ENCODE assay signal across 10 cellular contexts in genomic region chr11:75346912-75347647, GRCh38. TPM values are rescaled to one million over a fixed set of nuclear protein-coding genes. Genes with fewer than 3 reads are reported as not detected.
DNase-seq lines count a peak whose midpoint lies in the region; ATAC-seq, FAIRE-seq and TF ChIP-seq lines count a peak whose summit lies in the region.
"Had no signal": no experiment of that assay in that cellular context is flagged by ENCODE, and none has a peak within 500 bp of the region (broad histone marks: within the 10 kb centered on the region; RNA-seq: fewer than 3 reads in every experiment).

No MANE protein-coding gene starts in this region.

- no peak overlapping the region for H2AFZ ChIP-seq in HepG2 (ENCODE audit: low read length)

- TF ChIP-seq POLR2A in HepG2 (IDR thresholded peaks at IDR 0.05; ENCODE audit: insufficient read depth in 1 of 2, low read depth in 2 of 2, low read length in 2 of 2) (no peak), transverse colon (IDR thresholded peaks at IDR 0.05) (no peak), GM18505 (IDR thresholded peaks at IDR 0.05; ENCODE audit: borderline replicate concordance, extremely low read depth, insufficient read depth, insufficient read length) (no peak)

- POLR2A ChIA-PET in activated CD4-positive, alpha-beta memory T cell treated with anti-CD3 and anti-CD28 coated beads for 36 hours (lab: Charles Lee): no interaction called here
- POLR2A ChIA-PET in activated CD4-positive, alpha-beta memory T cell treated with anti-CD3 and anti-CD28 coated beads, Interleukin-2, amount 10 ng/mL, durations not matched to agents 7 days and 5 days (lab: Charles Lee): no interaction called here
- POLR2A ChIA-PET in HepG2 (lab: Yijun Ruan, JAX): no interaction called here

- H3K36me3 Mint-ChIP-seq in activated CD4-positive, alpha-beta memory T cell treated with anti-CD3 and anti-CD28 coated beads for 36 hours: no peaks in the 10 kb centered on the region
- no peaks in the 10 kb centered on the region for H3K36me3 Mint-ChIP-seq in activated CD4-positive, alpha-beta memory T cell treated with anti-CD3 and anti-CD28 coated beads, Interleukin-2, amount 10 ng/mL, durations not matched to agents 7 days and 5 days (ENCODE audit: low read depth)
- H3K36me3 Mint-ChIP-seq in brain: no peaks in the 10 kb centered on the region

- TF ChIP-seq EP300 in HepG2 (IDR thresholded peaks at IDR 0.05; ENCODE audit: low read depth in 2 of 2, low read length in 2 of 2) (no peak), HepG2 (CRISPR knock-in tag; IDR thresholded peaks at IDR 0.05; ENCODE audit: borderline replicate concordance) (no peak), transverse colon (IDR thresholded peaks at IDR 0.05; ENCODE audit: low read depth) (no peak)

- H3K36me3 ChIP-seq in HepG2 (replicated peaks in 1 of 2; ENCODE audit: control insufficient read depth in 1 of 2, insufficient read depth in 2 of 2, low read length in 2 of 2) (0 out of 5 replicates have a peak, but pooled peaks cover 0 to 2% of the 10 kb centered on the region in 2 experiments), transverse colon (no peaks in the 10 kb centered on the region)

- H3K4me2 ChIP-seq in HepG2 (ENCODE audit: low read depth, low read length): 0 out of 2 replicates have a peak overlapping the region, but pooled peaks have one; percentile 99
- H3K4me2 ChIP-seq: KMS-11 had no signal

- H3K4me1 Mint-ChIP-seq in activated CD4-positive, alpha-beta memory T cell treated with anti-CD3 and anti-CD28 coated beads for 36 hours (ENCODE audit: low read depth): peaks cover 59% of the 10 kb centered on the region
- H3K4me1 Mint-ChIP-seq in activated CD4-positive, alpha-beta memory T cell treated with anti-CD3 and anti-CD28 coated beads, Interleukin-2, amount 10 ng/mL, durations not matched to agents 7 days and 5 days: peaks cover 44% of the 10 kb centered on the region
- H3K4me1 Mint-ChIP-seq in brain: peaks cover 86% of the 10 kb centered on the region

- H3K27ac ChIP-seq in HepG2 (ENCODE audit: extremely low read length, insufficient read depth, low read length): no peak overlapping the region
- H3K27ac ChIP-seq in transverse colon: peak overlapping the region; percentile 91 to 97 (median 94)
- H3K27ac ChIP-seq: KMS-11 had no signal

- H3K27me3 ChIP-seq in HepG2 (ENCODE audit: control insufficient read depth in 1 of 2, insufficient read depth in 2 of 2, low read length in 2 of 2): no peaks in the 10 kb centered on the region
- H3K27me3 ChIP-seq in transverse colon: no peaks in the 10 kb centered on the region

- no peak for FAIRE-seq in HepG2 (lab: Jason Lieb, UNC)

- 0 out of 2 replicates have a peak overlapping the region, but pooled peaks have one; percentile 9 for H3K9ac ChIP-seq in HepG2 (ENCODE audit: insufficient read depth, low read depth, low read length)
- H3K9ac ChIP-seq: KMS-11 had no signal

- peak overlapping the region; percentile 3 for H3K27ac Mint-ChIP-seq in activated CD4-positive, alpha-beta memory T cell treated with anti-CD3 and anti-CD28 coated beads for 36 hours
- no peak overlapping the region for H3K27ac Mint-ChIP-seq in activated CD4-positive, alpha-beta memory T cell treated with anti-CD3 and anti-CD28 coated beads, Interleukin-2, amount 10 ng/mL, durations not matched to agents 7 days and 5 days
- peak overlapping the region in 3 of 5 experiments; percentile 20 to 72 (median 61) for H3K27ac Mint-ChIP-seq in brain

- no peak overlapping the region for H3K4me3 ChIP-seq in HepG2 (replicated peaks in 1 of 3; ENCODE audit: insufficient read depth in 1 of 3, low read depth in 2 of 3, low read length in 3 of 3)
- no peak overlapping the region for H3K4me3 ChIP-seq in transverse colon

- CTCF ChIA-PET in activated CD4-positive, alpha-beta memory T cell treated with anti-CD3 and anti-CD28 coated beads for 36 hours (lab: Charles Lee): no interaction called here
- CTCF ChIA-PET in activated CD4-positive, alpha-beta memory T cell treated with anti-CD3 and anti-CD28 coated beads, Interleukin-2, amount 10 ng/mL, durations not matched to agents 7 days and 5 days (lab: Charles Lee): interaction anchor here (0.5 kb wide), 1 partner anchor 23 kb away, joined by 3 read pairs; no protein-coding TSS in a partner anchor
- CTCF ChIA-PET in HepG2 (lab: Yijun Ruan, JAX; ENCODE audit: low intra/inter-chr PET ratio, low total read pairs): no interaction called here

- DNase-seq in activated CD4-positive, alpha-beta memory T cell treated with anti-CD3 and anti-CD28 coated beads for 36 hours: no peak
- no peak for DNase-seq in activated CD4-positive, alpha-beta memory T cell treated with anti-CD3 and anti-CD28 coated beads, Interleukin-2, amount 10 ng/mL, durations not matched to agents 7 days and 5 days
- DNase-seq in HepG2 (ENCODE audit: low spot score) (no peak), transverse colon (no peak), GOT3 (lab: John Stamatoyannopoulos, UW) (no peak)

- BruUV-seq in HepG2 (replicated peaks; lab: Mats Ljungman, UMichigan): no TSS peak

- 87% methylated on average over 11 of the region's 11 CpGs for WGBS in HepG2 (ENCODE audit: low lambda C conversion rate)
- 68% methylated on average over 11 of the region's 11 CpGs; no CpG with 5 or more reads in 1 of the 2 donors for WGBS in transverse colon (ENCODE audit: low coverage in 1 of 2), 2 donors

- TF ChIP-seq RAD21 in HepG2 (CRISPR knock-in tag; IDR thresholded peaks at IDR 0.05): no peak

- peaks cover 56% of the 10 kb centered on the region; the same call in 1 of the 2 replicates for H4K20me1 ChIP-seq in HepG2 (ENCODE audit: insufficient read depth, low read length)

- intact Hi-C loops in activated CD4-positive, alpha-beta memory T cell treated with anti-CD3 and anti-CD28 coated beads for 36 hours (cut with micrococcal nuclease): no loop called here
- intact Hi-C loops in HepG2 (cut with micrococcal nuclease; ENCODE audit: unreplicated experiment): no loop called here
- intact Hi-C loops in transverse colon (cut with DNase I; ENCODE audit: low total_unique reads): no loop called here

- no peaks in the 10 kb centered on the region for H3K27me3 Mint-ChIP-seq in activated CD4-positive, alpha-beta memory T cell treated with anti-CD3 and anti-CD28 coated beads for 36 hours
- no peaks in the 10 kb centered on the region for H3K27me3 Mint-ChIP-seq in activated CD4-positive, alpha-beta memory T cell treated with anti-CD3 and anti-CD28 coated beads, Interleukin-2, amount 10 ng/mL, durations not matched to agents 7 days and 5 days
- H3K27me3 Mint-ChIP-seq in brain: peaks cover 4% of the 10 kb centered on the region

- in situ Hi-C loops in HepG2 (cut with HindIII; ENCODE audit: extremely low pct_ligation_motif_present, low pct_unique_long_range_greater_than_20kb): no loop called here
- in situ Hi-C loops in transverse colon (cut with MboI; ENCODE audit: low pct_ligation_motif_present in 1 of 4, low pct_unique_long_range_greater_than_20kb in 1 of 4, low sequenced_read_pairs in 3 of 4): no loop called here

- no peak for ATAC-seq in HepG2
- no peak for ATAC-seq in HG03097 (IDR thresholded peaks at IDR 0.05; ENCODE audit: low FRiP score, unreplicated experiment)
- no peak for ATAC-seq in GM18505 (IDR thresholded peaks at IDR 0.05; ENCODE audit: unreplicated experiment)

- no peaks in the 10 kb centered on the region for H3K9me3 ChIP-seq in HepG2 (ENCODE audit: low read length)
- no peaks in the 10 kb centered on the region for H3K9me3 ChIP-seq in transverse colon

- no peaks in the 10 kb centered on the region for H3K9me3 Mint-ChIP-seq in activated CD4-positive, alpha-beta memory T cell treated with anti-CD3 and anti-CD28 coated beads for 36 hours
- no peaks in the 10 kb centered on the region for H3K9me3 Mint-ChIP-seq in activated CD4-positive, alpha-beta memory T cell treated with anti-CD3 and anti-CD28 coated beads, Interleukin-2, amount 10 ng/mL, durations not matched to agents 7 days and 5 days
- peaks cover 0 to 3% (median 0%) of the 10 kb centered on the region in 5 experiments for H3K9me3 Mint-ChIP-seq in brain

- H3K4me1 ChIP-seq in HepG2 (ENCODE audit: insufficient read depth, low read length) (peaks cover 92% of the 10 kb centered on the region), transverse colon (peaks cover 68 to 88% (median 85%) of the 10 kb centered on the region in 4 donors)

- TF ChIP-seq CTCF in brain (conservative IDR thresholded peaks at IDR 0.05) (no peak), HepG2 (CRISPR knock-in tag; IDR thresholded peaks at IDR 0.05) (no peak), transverse colon (IDR thresholded peaks at IDR 0.05) (no peak)

- peaks cover 68% of the 10 kb centered on the region for H3K79me2 ChIP-seq in HepG2 (ENCODE audit: insufficient read depth, low read length)

- H3K4me3 Mint-ChIP-seq in activated CD4-positive, alpha-beta memory T cell treated with anti-CD3 and anti-CD28 coated beads for 36 hours: no peak overlapping the region
- no peak overlapping the region for H3K4me3 Mint-ChIP-seq in activated CD4-positive, alpha-beta memory T cell treated with anti-CD3 and anti-CD28 coated beads, Interleukin-2, amount 10 ng/mL, durations not matched to agents 7 days and 5 days
- H3K4me3 Mint-ChIP-seq in brain: no peak overlapping the region
- H3K4me3 Mint-ChIP-seq: B cell had no signal

RNA-seq across cellular contexts. Expression of gene ARRB1, which starts 4.4 kb away (rescaled TPM):
- 10 to 100 TPM; 16.3 to 18.8 TPM for total RNA-seq in activated CD4-positive, alpha-beta memory T cell treated with anti-CD3 and anti-CD28 coated beads for 36 hours
- 10 to 100 TPM; 13.4 to 19.0 TPM for total RNA-seq in activated CD4-positive, alpha-beta memory T cell treated with anti-CD3 and anti-CD28 coated beads, Interleukin-2, amount 10 ng/mL, durations not matched to agents 7 days and 5 days
- polyA plus RNA-seq in brain (ENCODE audit: insufficient read depth, low read depth, low replicate concordance): 24.8 TPM
- total RNA-seq in HepG2 (2016; rRNA removed; fragmentation: Illumina TruSeq; extraction: Trizol): 22.5 and 25.2 TPM in 2 replicates
- total RNA-seq in HepG2 (2016; cell fraction: cytosol; rRNA removed; fragmentation: Illumina TruSeq; extraction: Trizol; ENCODE audit: low read depth): 15.2 and 19.6 TPM in 2 replicates
- 21.7 and 25.0 TPM in 2 replicates for total RNA-seq in HepG2 (2016; cell fraction: insoluble cytoplasmic fraction; rRNA removed; fragmentation: Illumina TruSeq; extraction: Trizol)
- total RNA-seq in HepG2 (2016; cell fraction: membrane; rRNA removed; fragmentation: Illumina TruSeq; extraction: Trizol): 20.4 and 20.9 TPM in 2 replicates
- total RNA-seq in HepG2 (2016; cell fraction: nucleus; rRNA removed; fragmentation: Illumina TruSeq; extraction: Trizol): 15.7 and 24.9 TPM in 2 replicates
- polyA plus RNA-seq in HepG2 (2011; rRNA removed): 35.7 and 35.9 TPM in 2 replicates
- polyA plus RNA-seq in HepG2 (2011; cell fraction: cytosol; rRNA removed): 33.5 and 41.0 TPM in 2 replicates
- polyA plus RNA-seq in HepG2 (2011; cell fraction: nucleus; rRNA removed): 50.3 and 56.4 TPM in 2 replicates
- 25.7 and 29.8 TPM in 2 replicates for polyA plus RNA-seq in HepG2 (2012)
- 19.3 and 20.1 TPM in 2 replicates for polyA plus RNA-seq in HepG2 (2016; cell fraction: cytosol; fragmentation: Illumina TruSeq; extraction: Trizol; ENCODE audit: low read depth)
- 33.2 and 40.0 TPM in 2 replicates for polyA plus RNA-seq in HepG2 (2016; cell fraction: insoluble cytoplasmic fraction; fragmentation: Illumina TruSeq; extraction: Trizol; ENCODE audit: low read depth)
- polyA plus RNA-seq in HepG2 (2016; cell fraction: membrane; fragmentation: Illumina TruSeq; extraction: Trizol; ENCODE audit: low read depth): 23.0 and 27.7 TPM in 2 replicates
- polyA plus RNA-seq in HepG2 (2016; cell fraction: nucleus; fragmentation: Illumina TruSeq; extraction: Trizol; ENCODE audit: insufficient read depth, low read depth): 26.7 and 32.1 TPM in 2 replicates
- 48.7 and 175 TPM in 2 replicates for polyA minus RNA-seq in HepG2 (2011; rRNA and poly(A)+ RNA removed; ENCODE audit: low replicate concordance)
- 37.4 and 40.0 TPM in 2 replicates for polyA minus RNA-seq in HepG2 (2011; cell fraction: cytosol; rRNA and poly(A)+ RNA removed)
- polyA minus RNA-seq in HepG2 (2011; cell fraction: nucleus; rRNA and poly(A)+ RNA removed): 68.6 and 72.2 TPM in 2 replicates
- 10 to 100 TPM; 55.7 to 88.2 (median 78.0) TPM for total RNA-seq in transverse colon

RNA-seq across cellular contexts. Expression of gene RPS3, which starts 52.2 kb away (rescaled TPM):
- total RNA-seq in activated CD4-positive, alpha-beta memory T cell treated with anti-CD3 and anti-CD28 coated beads for 36 hours: 1,000 to 10,000 TPM; 4,423 to 4,525 TPM
- total RNA-seq in activated CD4-positive, alpha-beta memory T cell treated with anti-CD3 and anti-CD28 coated beads, Interleukin-2, amount 10 ng/mL, durations not matched to agents 7 days and 5 days: 1,000 to 10,000 TPM; 2,828 to 2,853 TPM
- polyA plus RNA-seq in brain (ENCODE audit: insufficient read depth, low read depth, low replicate concordance) (3,030 TPM), HepG2 (2011; rRNA removed) (3,295 and 3,616 TPM in 2 replicates)
- total RNA-seq in HepG2 (2016; rRNA removed; fragmentation: Illumina TruSeq; extraction: Trizol) (2,143 and 2,814 TPM in 2 replicates), transverse colon (1,000 to 10,000 TPM in 1 of 4 donors, 100 to 1,000 TPM in 3; 492 to 1,045 (median 813) TPM)
- total RNA-seq in HepG2 (2016; cell fraction: cytosol; rRNA removed; fragmentation: Illumina TruSeq; extraction: Trizol; ENCODE audit: low read depth): 3,026 and 3,837 TPM in 2 replicates
- 2,366 and 2,701 TPM in 2 replicates for total RNA-seq in HepG2 (2016; cell fraction: insoluble cytoplasmic fraction; rRNA removed; fragmentation: Illumina TruSeq; extraction: Trizol)
- total RNA-seq in HepG2 (2016; cell fraction: membrane; rRNA removed; fragmentation: Illumina TruSeq; extraction: Trizol): 5,197 and 5,735 TPM in 2 replicates
- total RNA-seq in HepG2 (2016; cell fraction: nucleus; rRNA removed; fragmentation: Illumina TruSeq; extraction: Trizol): 799 and 826 TPM in 2 replicates
- polyA plus RNA-seq in HepG2 (2011; cell fraction: cytosol; rRNA removed): 3,790 and 3,975 TPM in 2 replicates
- polyA plus RNA-seq in HepG2 (2011; cell fraction: nucleus; rRNA removed): 1,120 and 1,329 TPM in 2 replicates
- polyA plus RNA-seq in HepG2 (2012): 4,677 and 5,383 TPM in 2 replicates
- polyA plus RNA-seq in HepG2 (2016; cell fraction: cytosol; fragmentation: Illumina TruSeq; extraction: Trizol; ENCODE audit: low read depth): 4,653 and 5,328 TPM in 2 replicates
- polyA plus RNA-seq in HepG2 (2016; cell fraction: insoluble cytoplasmic fraction; fragmentation: Illumina TruSeq; extraction: Trizol; ENCODE audit: low read depth): 3,740 and 3,849 TPM in 2 replicates
- 7,247 and 7,550 TPM in 2 replicates for polyA plus RNA-seq in HepG2 (2016; cell fraction: membrane; fragmentation: Illumina TruSeq; extraction: Trizol; ENCODE audit: low read depth)
- polyA plus RNA-seq in HepG2 (2016; cell fraction: nucleus; fragmentation: Illumina TruSeq; extraction: Trizol; ENCODE audit: insufficient read depth, low read depth): 2,020 and 2,028 TPM in 2 replicates
- 1,170 and 2,337 TPM in 2 replicates for polyA minus RNA-seq in HepG2 (2011; rRNA and poly(A)+ RNA removed; ENCODE audit: low replicate concordance)
- polyA minus RNA-seq in HepG2 (2011; cell fraction: cytosol; rRNA and poly(A)+ RNA removed): 547 and 597 TPM in 2 replicates
- polyA minus RNA-seq in HepG2 (2011; cell fraction: nucleus; rRNA and poly(A)+ RNA removed): 281 and 352 TPM in 2 replicates
